ENCODE assay signal across 8 cellular contexts in the genomic region with DNA sequence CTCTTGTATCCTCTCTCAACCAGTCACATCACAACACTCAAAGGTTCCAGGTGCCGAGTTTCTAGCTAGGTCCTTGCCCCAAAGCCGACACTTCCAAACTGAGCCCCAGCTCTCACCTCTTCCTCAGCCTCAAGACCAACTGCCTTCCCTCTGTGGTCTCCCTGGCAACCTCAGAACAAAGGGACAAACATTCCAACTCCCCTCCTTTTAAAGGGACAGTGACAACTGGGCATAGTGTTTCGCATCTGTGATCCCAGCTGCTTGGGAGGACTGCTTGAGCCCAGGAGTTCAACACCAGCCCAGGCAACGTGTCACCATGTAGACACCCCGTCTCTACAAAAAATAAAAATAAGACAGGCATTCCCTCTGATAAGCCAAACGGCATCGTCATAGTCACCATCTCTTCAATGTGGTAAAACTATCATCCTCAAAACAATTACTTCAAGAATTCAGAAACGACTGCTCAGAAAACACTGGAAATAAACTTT. TPM values are rescaled to one million over a fixed set of nuclear protein-coding genes. Genes with fewer than 3 reads are reported as not detected.
A peak's percentile ranks its signal among the peaks of the same experiment; 100 is the strongest.
DNase-seq lines count a peak whose midpoint lies in the region; FAIRE-seq and TF ChIP-seq lines count a peak whose summit lies in the region.

No MANE protein-coding gene starts in this region.

- peak; percentile 73 for DNase-seq in activated CD4-positive, alpha-beta T cell treated with anti-CD3 and anti-CD28 coated beads, Interleukin-2, amount 10 ng/mL, durations not matched to agents 24 days and 14 days
- DNase-seq in activated CD4-positive, alpha-beta T cell treated with anti-CD3 and anti-CD28 coated beads for 48 hours: no peak
- DNase-seq in SJCRH30 (peak; percentile 80 to 91), frontal cortex (ENCODE audit: low spot score in 2 of 2) (peak; percentile 55 to 58), posterior vena cava (ENCODE audit: low spot score) (peak; percentile 50), ascending aorta (ENCODE audit: low spot score in 2 of 2) (no peak), cerebellar cortex (ENCODE audit: low spot score) (no peak), GDM1 (lab: John Stamatoyannopoulos, UW) (no peak)

- H3K27ac ChIP-seq in SJCRH30 (no peak overlapping the region), ascending aorta (no peak overlapping the region)

- intact Hi-C loops in activated CD4-positive, alpha-beta T cell treated with anti-CD3 and anti-CD28 coated beads, Interleukin-2, amount 10 ng/mL, durations not matched to agents 24 days and 14 days (cut with micrococcal nuclease): no loop called here
- intact Hi-C loops in posterior vena cava (cut with DNase I): no loop called here
- intact Hi-C loops in ascending aorta (cut with DNase I): no loop called here

- H3K36me3 ChIP-seq in SJCRH30 (peaks cover 42% of the 10 kb centered on the region), ascending aorta (peaks cover 24 to 37% of the 10 kb centered on the region in 2 donors)

- H3K27me3 ChIP-seq in SJCRH30: no peaks in the 10 kb centered on the region
- H3K27me3 ChIP-seq in ascending aorta: no peaks in the 10 kb centered on the region

- no peaks in the 10 kb centered on the region for H3K9me3 Mint-ChIP-seq in activated CD4-positive, alpha-beta T cell treated with anti-CD3 and anti-CD28 coated beads, Interleukin-2, amount 10 ng/mL, durations not matched to agents 24 days and 14 days

- H3K4me3 Mint-ChIP-seq in activated CD4-positive, alpha-beta T cell treated with anti-CD3 and anti-CD28 coated beads, Interleukin-2, amount 10 ng/mL, durations not matched to agents 24 days and 14 days: peak overlapping the region; percentile 51

- no peaks in the 10 kb centered on the region for H3K9me3 ChIP-seq in SJCRH30 (replicated peaks)
- H3K9me3 ChIP-seq in ascending aorta: no peaks in the 10 kb centered on the region

- H3K27ac Mint-ChIP-seq in activated CD4-positive, alpha-beta T cell treated with anti-CD3 and anti-CD28 coated beads, Interleukin-2, amount 10 ng/mL, durations not matched to agents 24 days and 14 days: peak overlapping the region; percentile 81

- no peak overlapping the region for H3K4me3 ChIP-seq in SJCRH30
- H3K4me3 ChIP-seq in ascending aorta: no peak overlapping the region

- H3K36me3 Mint-ChIP-seq in activated CD4-positive, alpha-beta T cell treated with anti-CD3 and anti-CD28 coated beads, Interleukin-2, amount 10 ng/mL, durations not matched to agents 24 days and 14 days (ENCODE audit: low read depth): peaks cover 37% of the 10 kb centered on the region

- H3K27me3 Mint-ChIP-seq in activated CD4-positive, alpha-beta T cell treated with anti-CD3 and anti-CD28 coated beads, Interleukin-2, amount 10 ng/mL, durations not matched to agents 24 days and 14 days: no peaks in the 10 kb centered on the region

- no peak for TF ChIP-seq CTCF in ascending aorta (IDR thresholded peaks at IDR 0.05)

- H3K4me1 Mint-ChIP-seq in activated CD4-positive, alpha-beta T cell treated with anti-CD3 and anti-CD28 coated beads, Interleukin-2, amount 10 ng/mL, durations not matched to agents 24 days and 14 days: peaks cover 49% of the 10 kb centered on the region

- FAIRE-seq in frontal cortex (lab: Jason Lieb, UNC): no peak

- H3K4me1 ChIP-seq in SJCRH30 (peaks cover 16% of the 10 kb centered on the region), ascending aorta (peaks cover 0 to 53% of the 10 kb centered on the region in 2 donors)

RNA-seq across cellular contexts. Expression of gene DIDO1, which starts 11.3 kb away (rescaled TPM):
- total RNA-seq in activated CD4-positive, alpha-beta T cell treated with anti-CD3 and anti-CD28 coated beads, Interleukin-2, amount 10 ng/mL, durations not matched to agents 24 days and 14 days: 58.5 and 61.2 TPM in 2 replicates
- total RNA-seq in SJCRH30 (2014; rRNA removed; shearing (Covaris generic)): 98.5 and 108 TPM in 2 replicates
- 37.5 TPM for total RNA-seq in frontal cortex
- 10 to 100 TPM; 38.5 to 44.1 TPM for total RNA-seq in posterior vena cava
- 42.4 TPM for total RNA-seq in ascending aorta

RNA-seq across cellular contexts. Expression of gene GID8, which starts 22.9 kb away (rescaled TPM):
- total RNA-seq in activated CD4-positive, alpha-beta T cell treated with anti-CD3 and anti-CD28 coated beads, Interleukin-2, amount 10 ng/mL, durations not matched to agents 24 days and 14 days: 50.0 and 58.0 TPM in 2 replicates
- total RNA-seq in SJCRH30 (2014; rRNA removed; shearing (Covaris generic)): 109 and 117 TPM in 2 replicates
- total RNA-seq in frontal cortex (57.1 TPM), posterior vena cava (10 to 100 TPM; 14.9 to 20.0 TPM), ascending aorta (9.2 TPM)

RNA-seq across cellular contexts. Expression of gene SLC17A9, which starts 37.5 kb away (rescaled TPM):
- total RNA-seq in activated CD4-positive, alpha-beta T cell treated with anti-CD3 and anti-CD28 coated beads, Interleukin-2, amount 10 ng/mL, durations not matched to agents 24 days and 14 days: 13.0 and 14.0 TPM in 2 replicates
- 1.1 and 2.1 TPM in 2 replicates for total RNA-seq in SJCRH30 (2014; rRNA removed; shearing (Covaris generic))
- total RNA-seq in frontal cortex: under 0.01 TPM
- total RNA-seq in posterior vena cava: 10 to 100 TPM in 1 of 2 donors, 1 to 10 TPM in 1; 9.9 to 16.3 TPM
- total RNA-seq in ascending aorta: 30.0 TPM

RNA-seq across cellular contexts. Expression of gene TCFL5, which starts 53.4 kb away (rescaled TPM):
- total RNA-seq in activated CD4-positive, alpha-beta T cell treated with anti-CD3 and anti-CD28 coated beads, Interleukin-2, amount 10 ng/mL, durations not matched to agents 24 days and 14 days: 5.8 and 6.2 TPM in 2 replicates
- total RNA-seq in SJCRH30 (2014; rRNA removed; shearing (Covaris generic)): 19.9 and 21.2 TPM in 2 replicates
- 6.1 TPM for total RNA-seq in frontal cortex
- total RNA-seq in posterior vena cava: 10 to 100 TPM in 1 of 2 donors, 1 to 10 TPM in 1; 9.6 to 10.9 TPM
- 1.1 TPM for total RNA-seq in ascending aorta

Comparison
In these comparisons a context has a peak if more than half of its experiments do, and no peak if none do; other contexts are left out.
1. DNase-seq: peak in activated CD4-positive, alpha-beta T cell treated with anti-CD3 and anti-CD28 coated beads, Interleukin-2, amount 10 ng/mL, durations not matched to agents 24 days and 14 days (single experiment), SJCRH30 (2 of 2), frontal cortex (2 of 2) and posterior vena cava (single experiment); none in activated CD4-positive, alpha-beta T cell treated with anti-CD3 and anti-CD28 coated beads for 48 hours (single experiment), ascending aorta (0 of 2), cerebellar cortex (single experiment) and GDM1 (single experiment).